In the genomic region with DNA sequence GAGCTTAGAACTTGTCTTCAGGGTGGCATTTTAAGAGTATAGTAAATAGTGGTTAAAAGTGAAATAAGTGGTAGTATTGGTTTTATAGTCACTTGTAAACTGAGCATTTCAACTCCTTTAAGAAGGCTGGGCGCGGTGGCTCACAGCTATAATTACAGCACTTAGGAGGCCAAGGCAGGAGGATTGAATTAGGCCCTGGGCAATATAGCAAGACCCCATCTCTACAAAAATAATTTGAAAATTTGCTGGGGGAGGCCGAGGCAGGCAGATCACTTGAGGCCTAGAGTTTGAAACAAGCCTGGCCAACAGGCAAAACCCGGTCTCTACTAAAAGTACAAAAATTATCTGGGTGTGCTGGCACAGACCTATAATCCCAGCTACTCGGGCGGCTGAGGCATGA, we compare ENCODE assay signal across 24 cellular contexts.
"Had no signal": no experiment of that assay in that cellular context is flagged by ENCODE, and none has a peak within 500 bp of the region (broad histone marks: within the 10 kb centered on the region; RNA-seq: fewer than 3 reads in every experiment).

No MANE protein-coding gene starts in this region.

- H3K27me3 Mint-ChIP-seq: activated naive CD4-positive, alpha-beta T cell treated with anti-CD3 and anti-CD28 coated beads, Interleukin-2, amount 10 ng/mL, durations not matched to agents 7 days and 5 days had no signal

- H3K27me3 ChIP-seq: colonic mucosa, dorsolateral prefrontal cortex, esophagus squamous epithelium, gastrocnemius medialis, upper lobe of right lung had no signal

- H3K4me3 Mint-ChIP-seq: activated naive CD4-positive, alpha-beta T cell treated with anti-CD3 and anti-CD28 coated beads, Interleukin-2, amount 10 ng/mL, durations not matched to agents 7 days and 5 days; activated T-cell treated with anti-CD3 and anti-CD28 coated beads, Interleukin-2, amount 50 U/mL, for 72 hours; neural crest cell; T-helper 2 cell treated with Interferon-gamma antibody and Interleukin-4, amounts not matched to agents 5 μg/mL and 100 μg/mL, for 36 hours had no signal

- H3K27ac Mint-ChIP-seq: activated naive CD4-positive, alpha-beta T cell treated with anti-CD3 and anti-CD28 coated beads, Interleukin-2, amount 10 ng/mL, durations not matched to agents 7 days and 5 days; T-helper 2 cell treated with Interferon-gamma antibody and Interleukin-4, amounts not matched to agents 5 μg/mL and 100 μg/mL, for 36 hours had no signal

- H3K9me3 Mint-ChIP-seq: activated naive CD4-positive, alpha-beta T cell treated with anti-CD3 and anti-CD28 coated beads, Interleukin-2, amount 10 ng/mL, durations not matched to agents 7 days and 5 days; activated T-cell treated with anti-CD3 and anti-CD28 coated beads, Interleukin-2, amount 50 U/mL, for 72 hours; neural crest cell; T-helper 2 cell treated with Interferon-gamma antibody and Interleukin-4, amounts not matched to agents 5 μg/mL and 100 μg/mL, for 36 hours had no signal

- DNase-seq: activated CD4-positive, alpha-beta T cell treated with anti-CD3 and anti-CD28 coated beads, Interleukin-2, amount 50 U/mL, for 1 hour; activated CD4-positive, CD25-positive, alpha-beta regulatory T cell treated with anti-CD3 and anti-CD28 coated beads, Interleukin-2, amount 50 U/mL, for 72 hours; activated CD8-positive, alpha-beta memory T cell treated with anti-CD3 and anti-CD28 coated beads for 24 hours; activated CD8-positive, alpha-beta memory T cell treated with anti-CD3 and anti-CD28 coated beads, Interleukin-2, amount 50 U/mL, for 4 hours; activated effector memory CD4-positive, alpha-beta T cell treated with Interleukin-2 at 50 U/mL for 16 hours; activated naive CD4-positive, alpha-beta T cell treated with anti-CD3 and anti-CD28 coated beads, Interleukin-2, amount 10 ng/mL, durations not matched to agents 7 days and 5 days; activated T-cell treated with anti-CD3 and anti-CD28 coated beads, Interleukin-2, amount 50 U/mL, for 72 hours; central memory CD4-positive, alpha-beta T cell; colonic mucosa; dorsolateral prefrontal cortex; esophagus squamous epithelium; gastrocnemius medialis; hippocampal formation; left ventricle myocardium superior; occipital lobe; posterior cingulate gyrus; small intestine; stimulated activated CD4-positive, alpha-beta T cell treated with anti-CD3 and anti-CD28 coated beads, Interleukin-15, amount 100 ng/mL, for 24 hours; stimulated activated CD4-positive, alpha-beta T cell treated with anti-CD3 and anti-CD28 coated beads, Interleukin-2, amount 100 ng/mL, for 48 hours; stimulated activated naive CD8-positive, alpha-beta T cell treated with anti-CD3 and anti-CD28 coated beads, Interleukin-15, Interleukin-2, amounts not matched to agents 100 U/mL and 50 U/mL, for 24 hours; upper lobe of right lung had no signal

- H3K4me1 ChIP-seq: colonic mucosa, esophagus squamous epithelium, gastrocnemius medialis, upper lobe of right lung had no signal

- H3K4me3 ChIP-seq: colonic mucosa, dorsolateral prefrontal cortex, esophagus squamous epithelium, gastrocnemius medialis, upper lobe of right lung had no signal

- H3K4me1 Mint-ChIP-seq: neural crest cell had no signal

- H3K9me3 ChIP-seq: colonic mucosa, esophagus squamous epithelium, gastrocnemius medialis, upper lobe of right lung had no signal

- H3K27ac ChIP-seq: colonic mucosa, dorsolateral prefrontal cortex, esophagus squamous epithelium, gastrocnemius medialis, upper lobe of right lung, VCaP had no signal
